ENCODE assay signal across 21 cellular contexts in genomic region chrX:131735127-131735526, GRCh38.
DNase-seq lines count a peak whose midpoint lies in the region; ATAC-seq and TF ChIP-seq lines count a peak whose summit lies in the region.
"Had no signal": no experiment of that assay in that cellular context is flagged by ENCODE, and none has a peak within 500 bp of the region (broad histone marks: within the 10 kb centered on the region; RNA-seq: fewer than 3 reads in every experiment).

No MANE protein-coding gene starts in this region.

- BruUV-seq in IMR-90 (replicated peaks; lab: Mats Ljungman, UMichigan) (no TSS peak), MCF 10A (replicated peaks; lab: Mats Ljungman, UMichigan) (no TSS peak), PC-3 (replicated peaks; lab: Mats Ljungman, UMichigan) (no TSS peak)

- no peak overlapping the region for H2BK5ac ChIP-seq in IMR-90 (ENCODE audit: low read depth, low read length, poor library complexity, severe bottlenecking)

- POLR2A ChIA-PET in IMR-90 (lab: Charles Lee; ENCODE audit: unreplicated experiment) (no interaction called here), MCF 10A (lab: Yijun Ruan, JAX) (interaction anchor here (1.1 kb wide), 1 partner anchor 536 kb away, joined by 3 read pairs; no protein-coding TSS in a partner anchor), PC-3 (lab: Charles Lee; ENCODE audit: unreplicated experiment) (no interaction called here)
- POLR2A ChIA-PET in CD4-positive, alpha-beta memory T cell (lab: Charles Lee; ENCODE audit: partially characterized antibody): no interaction called here

- no peak overlapping the region for H2BK120ac ChIP-seq in IMR-90 (ENCODE audit: low read depth, low read length)

- no peak for ATAC-seq in IMR-90 (ENCODE audit: low read depth)
- ATAC-seq in sciatic nerve: peak; percentile 38
- no peak for ATAC-seq in PC-3
- ATAC-seq: T-helper 17 cell had no signal

- H4K91ac ChIP-seq in IMR-90 (ENCODE audit: insufficient read depth, low read depth, low read length): no peak overlapping the region

- H4K8ac ChIP-seq in IMR-90 (ENCODE audit: low read depth in 2 of 2, low read length in 2 of 2): no peak overlapping the region

- H3K4me3 ChIP-seq in IMR-90 (ENCODE audit: insufficient read depth, low read depth, low read length) (peak overlapping the region; percentile 3; the same call in 1 of the 2 replicates), PC-3 (ENCODE audit: low read length) (no peak overlapping the region)
- H3K4me3 ChIP-seq in CD4-positive, alpha-beta memory T cell (ENCODE audit: low read length in 2 of 2): no peak overlapping the region
- H3K4me3 ChIP-seq: tibial artery had no signal

- no peaks in the 10 kb centered on the region for H3F3A ChIP-seq in PC-3 (ENCODE audit: low read length, unreplicated experiment)

- no peak overlapping the region for H3K27ac Mint-ChIP-seq in MCF 10A (ENCODE audit: low read depth, unreplicated experiment)
- peak overlapping the region in 1 of 7 donors; percentile 4 for H3K27ac Mint-ChIP-seq in CD4-positive, alpha-beta memory T cell
- H3K27ac Mint-ChIP-seq: activated CD4-positive, alpha-beta memory T cell treated with anti-CD3 and anti-CD28 coated beads for 36 hours; endodermal cell; nephron progenitor cell; T-helper 17 cell had no signal

- H2BK15ac ChIP-seq in IMR-90 (ENCODE audit: low read depth, low read length): no peak overlapping the region

- no peak overlapping the region for H4K5ac ChIP-seq in IMR-90 (ENCODE audit: low read depth, low read length)

- H3K27ac ChIP-seq in IMR-90 (ENCODE audit: insufficient read depth, low read length): no peak overlapping the region
- no peak overlapping the region for H3K27ac ChIP-seq in PC-3 (ENCODE audit: low read length)
- no peak overlapping the region for H3K27ac ChIP-seq in CD4-positive, alpha-beta memory T cell (ENCODE audit: low read depth, low read length)
- H3K27ac ChIP-seq: tibial artery, WERI-Rb-1 had no signal

- 40% methylated on average over 1 of the region's 3 CpGs; no CpG with 5 or more reads in 1 of the 2 experiments for WGBS in IMR-90 (ENCODE audit: extremely low coverage in 2 of 2, insufficient read length in 1 of 2), 2 experiments

- DNase-seq in IMR-90 (no peak), MCF 10A (ENCODE audit: unreplicated experiment) (peak; percentile 49), kidney tubule cell (ENCODE audit: low spot score) (peak; percentile 29), sciatic nerve (ENCODE audit: low spot score) (no peak), PC-3 (no peak), T-helper 9 cell (no peak), CD1c-positive myeloid dendritic cell (ENCODE audit: extremely low spot score) (no peak)
- no peak for DNase-seq in CD4-positive, alpha-beta memory T cell
- DNase-seq: activated CD4-positive, alpha-beta memory T cell treated with anti-CD3 and anti-CD28 coated beads for 36 hours; Calu3; EL; endodermal cell; islet precursor cell; mesendoderm; NCI-H526; nephron progenitor cell; SIG-M5; stimulated activated naive CD4-positive, alpha-beta T cell treated with Interleukin-2 at 50 U/mL for 16 hours; T-helper 17 cell; tibial artery; WERI-Rb-1 had no signal

- no peaks in the 10 kb centered on the region for H3K9me3 Mint-ChIP-seq in MCF 10A (ENCODE audit: unreplicated experiment)
- H3K9me3 Mint-ChIP-seq in CD4-positive, alpha-beta memory T cell: peaks cover 0 to 6% (median 5%) of the 10 kb centered on the region in 8 donors

- dilution Hi-C loops in IMR-90 (cut with HindIII; ENCODE audit: low sequenced_read_pairs, unreplicated experiment): no loop called here

- no peaks in the 10 kb centered on the region for H3K36me3 Mint-ChIP-seq in MCF 10A (ENCODE audit: insufficient read depth, unreplicated experiment)
- H3K36me3 Mint-ChIP-seq in CD4-positive, alpha-beta memory T cell: peaks cover 0 to 2% of the 10 kb centered on the region in 2 donors

- TF ChIP-seq POLR2A in IMR-90 (IDR thresholded peaks at IDR 0.05; ENCODE audit: low read depth, low read length): no peak

- H2AK9ac ChIP-seq in IMR-90 (replicated peaks; ENCODE audit: low read depth, low read length, poor library complexity): no peak overlapping the region

- CTCF ChIA-PET in IMR-90 (lab: Yijun Ruan, JAX) (no interaction called here), MCF 10A (lab: Yijun Ruan, JAX) (no interaction called here), PC-3 (lab: Charles Lee) (no interaction called here)
- CTCF ChIA-PET in CD4-positive, alpha-beta memory T cell (lab: Charles Lee; ENCODE audit: partially characterized antibody): no interaction called here

- H3K36me3 ChIP-seq in IMR-90 (ENCODE audit: control insufficient read depth, insufficient read depth, low read length) (no peaks in the 10 kb centered on the region), PC-3 (ENCODE audit: low read depth, low read length) (no peaks in the 10 kb centered on the region)
- H3K36me3 ChIP-seq in CD4-positive, alpha-beta memory T cell (ENCODE audit: insufficient read depth, low read length): no peaks in the 10 kb centered on the region
- H3K36me3 ChIP-seq: tibial artery, WERI-Rb-1 had no signal

- TF ChIP-seq CTCF in IMR-90 (conservative IDR thresholded peaks at IDR 0.05; ENCODE audit: low read depth, low read length): no peak
- TF ChIP-seq CTCF in MCF 10A (IDR thresholded peaks at IDR 0.05; ENCODE audit: unreplicated experiment): no peak
- TF ChIP-seq CTCF in PC-3 (conservative IDR thresholded peaks at IDR 0.05; ENCODE audit: low read depth, low read length): no peak

- no peak overlapping the region for H3K56ac ChIP-seq in IMR-90 (ENCODE audit: extremely low read depth, insufficient read depth, low read length)

- no peak for TF ChIP-seq RAD21 in IMR-90 (IDR thresholded peaks at IDR 0.05; ENCODE audit: low read length)

- no peak overlapping the region for H2AK5ac ChIP-seq in IMR-90 (ENCODE audit: low read depth, low read length)

- no peak overlapping the region for H3K18ac ChIP-seq in IMR-90 (ENCODE audit: low read depth, low read length)

- H3K4me3 Mint-ChIP-seq in MCF 10A (ENCODE audit: unreplicated experiment): peak overlapping the region; percentile 64
- H3K4me3 Mint-ChIP-seq in CD4-positive, alpha-beta memory T cell: peak overlapping the region in 4 of 8 donors; percentile 0 to 44 (median 38)
- H3K4me3 Mint-ChIP-seq: activated CD4-positive, alpha-beta memory T cell treated with anti-CD3 and anti-CD28 coated beads for 36 hours; endodermal cell; nephron progenitor cell; T-helper 17 cell had no signal

- no peaks in the 10 kb centered on the region for H3K27me3 Mint-ChIP-seq in MCF 10A (ENCODE audit: insufficient read depth, unreplicated experiment)
- H3K27me3 Mint-ChIP-seq in CD4-positive, alpha-beta memory T cell: no peaks in the 10 kb centered on the region
- H3K27me3 Mint-ChIP-seq: activated CD4-positive, alpha-beta memory T cell treated with anti-CD3 and anti-CD28 coated beads for 36 hours; T-helper 17 cell had no signal

- intact Hi-C loops in IMR-90 (cut with micrococcal nuclease): loop anchor here (10.0 kb wide), 1 partner anchor 890 kb away; no protein-coding TSS in a partner anchor
- intact Hi-C loops in MCF 10A (cut with micrococcal nuclease): no loop called here
- intact Hi-C loops in sciatic nerve (cut with DNase I): no loop called here
- intact Hi-C loops in PC-3 (cut with micrococcal nuclease): no loop called here
- intact Hi-C loops in CD4-positive, alpha-beta memory T cell (cut with micrococcal nuclease): no loop called here

- in situ Hi-C loops in IMR-90 (cut with MboI; ENCODE audit: low sequenced_read_pairs): no loop called here

- no peak overlapping the region for H3K9ac ChIP-seq in IMR-90 (ENCODE audit: low read depth, low read length)
- H3K9ac ChIP-seq in PC-3 (ENCODE audit: low read length): no peak overlapping the region

- no peaks in the 10 kb centered on the region; the same call in 1 of the 2 replicates for H3K27me3 ChIP-seq in IMR-90 (ENCODE audit: control insufficient read depth, insufficient read depth, low read length)
- H3K27me3 ChIP-seq in PC-3 (ENCODE audit: low read length): no peaks in the 10 kb centered on the region
- H3K27me3 ChIP-seq in CD4-positive, alpha-beta memory T cell (ENCODE audit: insufficient read depth, low read length): no peaks in the 10 kb centered on the region
- H3K27me3 ChIP-seq: tibial artery had no signal

- H3K23ac ChIP-seq in IMR-90 (ENCODE audit: low read depth, low read length): no peak overlapping the region

- peak overlapping the region; percentile 46; the same call in 1 of the 2 replicates for H3K4me2 ChIP-seq in IMR-90 (ENCODE audit: low read depth, low read length)
- H3K4me2 ChIP-seq in PC-3 (ENCODE audit: low read length): no peak overlapping the region

- H3K9me2 ChIP-seq in PC-3 (replicated peaks; ENCODE audit: low read length): no peaks in the 10 kb centered on the region

- H4K20me1 ChIP-seq in IMR-90 (ENCODE audit: insufficient read depth, low read length) (no peaks in the 10 kb centered on the region), PC-3 (ENCODE audit: low read length) (no peaks in the 10 kb centered on the region)

- H3K4me1 Mint-ChIP-seq in MCF 10A (ENCODE audit: insufficient read depth, unreplicated experiment): no peaks in the 10 kb centered on the region
- peaks cover 0 to 8% (median 0%) of the 10 kb centered on the region in 4 donors for H3K4me1 Mint-ChIP-seq in CD4-positive, alpha-beta memory T cell
- H3K4me1 Mint-ChIP-seq: endodermal cell, nephron progenitor cell, T-helper 17 cell had no signal

- no peaks in the 10 kb centered on the region for H3K79me2 ChIP-seq in PC-3 (ENCODE audit: low read length)

- no peak overlapping the region for H3K4ac ChIP-seq in IMR-90 (ENCODE audit: low read depth, low read length)

- H3K9me1 ChIP-seq in IMR-90 (ENCODE audit: insufficient read depth, low read length): no peaks in the 10 kb centered on the region

- H3K4me1 ChIP-seq in IMR-90 (ENCODE audit: control insufficient read depth, insufficient read depth, low read length) (no peaks in the 10 kb centered on the region), PC-3 (ENCODE audit: insufficient read depth, low read length) (no peaks in the 10 kb centered on the region)
- no peaks in the 10 kb centered on the region for H3K4me1 ChIP-seq in CD4-positive, alpha-beta memory T cell (ENCODE audit: insufficient read depth, low read length)
- H3K4me1 ChIP-seq: tibial artery had no signal

- H2AFZ ChIP-seq in IMR-90 (replicated peaks; ENCODE audit: low read length, poor library complexity) (no peak overlapping the region), PC-3 (ENCODE audit: low read length) (no peak overlapping the region)

- H3K14ac ChIP-seq in IMR-90 (replicated peaks; ENCODE audit: low read depth, low read length): no peak overlapping the region

- H3K79me1 ChIP-seq in IMR-90 (ENCODE audit: low read depth in 1 of 2, low read length in 2 of 2): no peaks in the 10 kb centered on the region

- H3K9me3 ChIP-seq in IMR-90 (ENCODE audit: control insufficient read depth, insufficient read depth, low read length): peaks cover 6% of the 10 kb centered on the region
- no peaks in the 10 kb centered on the region for H3K9me3 ChIP-seq in PC-3 (ENCODE audit: low read length)
- no peaks in the 10 kb centered on the region for H3K9me3 ChIP-seq in CD4-positive, alpha-beta memory T cell (ENCODE audit: control insufficient read depth in 1 of 2, low read length in 2 of 2)
- H3K9me3 ChIP-seq: tibial artery had no signal

- H2BK20ac ChIP-seq in IMR-90 (ENCODE audit: low read depth, low read length): no peak overlapping the region

TF ChIP-seq in IMR-90, 13 proteins besides CTCF, POLR2A, EP300 and RAD21 (continues in another document):
- TF ChIP-seq RFX5 (IDR thresholded peaks at IDR 0.05; ENCODE audit: low read depth, low read length) (no peak), FOS (IDR thresholded peaks at IDR 0.05; ENCODE audit: low read depth, low read length) (no peak)

Comparison
In these comparisons a context has a peak if more than half of its experiments do, and no peak if none do; other contexts are left out.
1. DNase-seq: peak in MCF 10A (single experiment) and kidney tubule cell (single experiment); none in IMR-90 (single experiment), sciatic nerve (single experiment), PC-3 (single experiment), T-helper 9 cell (single experiment), CD4-positive, alpha-beta memory T cell (0 of 5) and CD1c-positive myeloid dendritic cell (single experiment).